In genomic region chr15:64845183-64845611, GRCh38 we compare ENCODE assay signal across 9 cellular contexts. TPM values are rescaled to one million over a fixed set of nuclear protein-coding genes. Genes with fewer than 3 reads are reported as not detected.
DNase-seq lines count a peak whose midpoint lies in the region; ATAC-seq and TF ChIP-seq lines count a peak whose summit lies in the region.
"Had no signal": no experiment of that assay in that cellular context is flagged by ENCODE, and none has a peak within 500 bp of the region (broad histone marks: within the 10 kb centered on the region; RNA-seq: fewer than 3 reads in every experiment).

No MANE protein-coding gene starts in this region.

- H3K4me1 ChIP-seq in left lung (peaks cover 16 to 79% of the 10 kb centered on the region in 2 donors), testis (peaks cover 31% of the 10 kb centered on the region)

- TF ChIP-seq POLR2A in testis (IDR thresholded peaks at IDR 0.05), result no peak

- intact Hi-C loops in left lung (cut with DNase I) (loop anchor here in 1 of 2 donors (10.0 kb wide), 1 partner anchor 50 kb away; no protein-coding TSS in a partner anchor), testis (cut with DNase I; ENCODE audit: low total_unique reads) (no loop called here)

- DNase-seq in T-helper 1 cell (no peak), amygdala (lab: John Stamatoyannopoulos, UW) (peak in 43 of 56 donors; percentile 18 to 76 (median 49)), left lung (peak; percentile 70 to 72), testis (peak; percentile 65), progenitor cell of endocrine pancreas (ENCODE audit: low spot score, unreplicated experiment) (no peak), activated gamma-delta T cell (lab: John Stamatoyannopoulos, UW) (no peak)
- DNase-seq: ACHN had no signal

- no peaks in the 10 kb centered on the region for H3K9me3 Mint-ChIP-seq in T-helper 1 cell treated with Interleukin-12 subunit alpha and Interleukin-12 subunit beta and Interleukin-4 antibody, amounts not matched to agents 30 μg/mL and 1 μg/mL, for 36 hours
- no peaks in the 10 kb centered on the region for H3K9me3 Mint-ChIP-seq in progenitor cell of endocrine pancreas (ENCODE audit: low read depth)

- peaks cover 15% of the 10 kb centered on the region for H3K36me3 Mint-ChIP-seq in T-helper 1 cell treated with Interleukin-12 subunit alpha and Interleukin-12 subunit beta and Interleukin-4 antibody, amounts not matched to agents 30 μg/mL and 1 μg/mL, for 36 hours (ENCODE audit: low read depth)
- H3K36me3 Mint-ChIP-seq in progenitor cell of endocrine pancreas (ENCODE audit: insufficient read depth), result no peaks in the 10 kb centered on the region

- peak overlapping the region; percentile 94 to 95 for H3K4me3 ChIP-seq in left lung
- H3K4me3 ChIP-seq in testis, result no peak overlapping the region

- peaks cover 53% of the 10 kb centered on the region for H3K4me1 Mint-ChIP-seq in T-helper 1 cell treated with Interleukin-12 subunit alpha and Interleukin-12 subunit beta and Interleukin-4 antibody, amounts not matched to agents 30 μg/mL and 1 μg/mL, for 36 hours (ENCODE audit: low read depth)
- H3K4me1 Mint-ChIP-seq in progenitor cell of endocrine pancreas (ENCODE audit: low read depth), result peaks cover 18% of the 10 kb centered on the region

- H3K27ac Mint-ChIP-seq in T-helper 1 cell treated with Interleukin-12 subunit alpha and Interleukin-12 subunit beta and Interleukin-4 antibody, amounts not matched to agents 30 μg/mL and 1 μg/mL, for 36 hours, result peak overlapping the region; percentile 74
- no peak overlapping the region for H3K27ac Mint-ChIP-seq in progenitor cell of endocrine pancreas

- H3K27ac ChIP-seq in left lung (peak overlapping the region; percentile 90 to 98), testis (peak overlapping the region; percentile 90 to 95)

- H3K9me3 ChIP-seq in left lung (no peaks in the 10 kb centered on the region), testis (no peaks in the 10 kb centered on the region)

- ATAC-seq in left lung (no peak), HG02678 (IDR thresholded peaks at IDR 0.05; ENCODE audit: unreplicated experiment) (no peak)

- H3K27me3 Mint-ChIP-seq in T-helper 1 cell treated with Interleukin-12 subunit alpha and Interleukin-12 subunit beta and Interleukin-4 antibody, amounts not matched to agents 30 μg/mL and 1 μg/mL, for 36 hours (ENCODE audit: low read depth), result no peaks in the 10 kb centered on the region
- H3K27me3 Mint-ChIP-seq in progenitor cell of endocrine pancreas, result peaks cover 5% of the 10 kb centered on the region

- H3K36me3 ChIP-seq in left lung (peaks cover 0 to 47% of the 10 kb centered on the region in 2 donors), testis (ENCODE audit: low read depth, missing control alignments) (no peaks in the 10 kb centered on the region)

- peak overlapping the region; percentile 96 for H3K4me3 Mint-ChIP-seq in T-helper 1 cell treated with Interleukin-12 subunit alpha and Interleukin-12 subunit beta and Interleukin-4 antibody, amounts not matched to agents 30 μg/mL and 1 μg/mL, for 36 hours
- no peak overlapping the region for H3K4me3 Mint-ChIP-seq in progenitor cell of endocrine pancreas (ENCODE audit: low read depth)

- WGBS in testis, 2 donors, result 19 to 58% methylated on average over 2 of the region's 2 CpGs

- no peaks in the 10 kb centered on the region for H3K27me3 ChIP-seq in left lung
- H3K27me3 ChIP-seq in testis, result no peaks in the 10 kb centered on the region

- TF ChIP-seq CTCF in left lung (IDR thresholded peaks at IDR 0.05) (no peak), testis (IDR thresholded peaks at IDR 0.05) (no peak), progenitor cell of endocrine pancreas (IDR thresholded peaks at IDR 0.05; ENCODE audit: unreplicated experiment) (no peak)

RNA-seq across cellular contexts. Expression of gene PLEKHO2, which starts 3.5 kb away (rescaled TPM):
- total RNA-seq in left lung (10 to 100 TPM; 34.5 to 91.8 TPM), testis (10 to 100 TPM; 17.2 to 28.9 TPM), progenitor cell of endocrine pancreas (9.1 and 9.6 TPM in 2 replicates)
- 19.3 TPM for polyA plus RNA-seq in testis (ENCODE audit: insufficient read depth, low read depth, low replicate concordance)

RNA-seq across cellular contexts. Expression of gene PIF1, which starts 19.8 kb away (rescaled TPM):
- total RNA-seq in left lung, result 1 to 10 TPM; 1.6 to 2.7 TPM
- 10 to 100 TPM in 1 of 2 donors, 1 to 10 TPM in 1; 6.9 to 19.1 TPM for total RNA-seq in testis
- 3.4 TPM for polyA plus RNA-seq in testis (ENCODE audit: insufficient read depth, low read depth, low replicate concordance)
- 18.9 and 19.6 TPM in 2 replicates for total RNA-seq in progenitor cell of endocrine pancreas

Comparison
In these comparisons a context has a peak if more than half of its experiments do, and no peak if none do; other contexts are left out.
1. DNase-seq: peak in amygdala (43 of 56), left lung (2 of 2) and testis (single experiment); none in T-helper 1 cell (0 of 5), progenitor cell of endocrine pancreas (single experiment) and activated gamma-delta T cell (single experiment).
2. H3K4me3 ChIP-seq: peak in left lung (2 of 2); none in testis (0 of 2).